9 cellular contexts compared by ENCODE assay signal in genomic region chr11:109423114-109423859, GRCh38. TPM values are rescaled to one million over a fixed set of nuclear protein-coding genes. Genes with fewer than 3 reads are reported as not detected.
DNase-seq lines count a peak whose midpoint lies in the region; ATAC-seq, FAIRE-seq and TF ChIP-seq lines count a peak whose summit lies in the region.
"Had no signal": no experiment of that assay in that cellular context is flagged by ENCODE, and none has a peak within 500 bp of the region (broad histone marks: within the 10 kb centered on the region; RNA-seq: fewer than 3 reads in every experiment).

No MANE protein-coding gene starts in this region.

- no peak overlapping the region; the same call in 1 of the 2 replicates for H2BK12ac ChIP-seq in H1 (ENCODE audit: low read depth, low read length)

- no peak overlapping the region for H2BK120ac ChIP-seq in H1 (replicated peaks; ENCODE audit: low read depth, low read length)

- 4% methylated on average over 39 of the region's 50 CpGs; no CpG with 5 or more reads in 1 of the 2 experiments for WGBS in H1 (ENCODE audit: extremely low coverage in 1 of 2, insufficient coverage in 1 of 2, insufficient read length in 1 of 2, insufficient replicate concordance in 2 of 2, low coverage in 1 of 2, low lambda C conversion rate in 2 of 2, missing lambda C conversion rate in 1 of 2), 2 experiments

- peaks cover 13% of the 10 kb centered on the region for H3K4me1 Mint-ChIP-seq in mesothelial cell of epicardium
- no peaks in the 10 kb centered on the region for H3K4me1 Mint-ChIP-seq in activated T-helper 17 cell treated with anti-CD3 and anti-CD28 coated beads, Interleukin-2, amount 50 U/mL, for 72 hours

- peaks cover 0 to 4% of the 10 kb centered on the region in 2 experiments for H4K20me1 ChIP-seq in H1 (replicated peaks in 1 of 2; ENCODE audit: control insufficient read depth in 1 of 2, insufficient read depth in 2 of 2, low read length in 2 of 2)

- peak overlapping the region; percentile 62 for H3K4me3 Mint-ChIP-seq in mesothelial cell of epicardium
- H3K4me3 Mint-ChIP-seq in activated T-helper 17 cell treated with anti-CD3 and anti-CD28 coated beads, Interleukin-2, amount 50 U/mL, for 72 hours: no peak overlapping the region

- CTCF ChIA-PET in H1 (lab: Charles Lee; ENCODE audit: partially characterized antibody): interaction anchor here (0.7 to 4.8 kb wide), 4 partner anchors 15 to 292 kb away, joined by 3 to 25 read pairs (median 4); no protein-coding TSS in a partner anchor
- CTCF ChIA-PET in RWPE1 (lab: Yijun Ruan, JAX): no interaction called here

- no peaks in the 10 kb centered on the region for H3K9me3 ChIP-seq in H1 (ENCODE audit: insufficient read depth in 2 of 2, low read depth in 1 of 2, low read length in 1 of 2)

- no peaks in the 10 kb centered on the region for H3K79me2 ChIP-seq in H1 (ENCODE audit: control insufficient read depth in 1 of 2, insufficient read depth in 2 of 2, low read length in 2 of 2)

- TF ChIP-seq POLR2A in NB4 (IDR thresholded peaks at IDR 0.05; ENCODE audit: extremely low read depth, insufficient read length) (no peak), H1 (IDR thresholded peaks at IDR 0.05; ENCODE audit: control extremely low read depth in 1 of 2, low read depth in 2 of 2, low read length in 2 of 2) (no peak)

- FAIRE-seq in H1 (lab: Jason Lieb, UNC): no peak

- no peaks in the 10 kb centered on the region for H3K36me3 Mint-ChIP-seq in mesothelial cell of epicardium
- H3K36me3 Mint-ChIP-seq in activated T-helper 17 cell treated with anti-CD3 and anti-CD28 coated beads, Interleukin-2, amount 50 U/mL, for 72 hours (ENCODE audit: low read depth): no peaks in the 10 kb centered on the region

- POLR2A ChIA-PET in H1 (lab: Charles Lee; ENCODE audit: partially characterized antibody) (no interaction called here), RWPE1 (lab: Yijun Ruan, JAX; ENCODE audit: low non-redundant PET) (no interaction called here)

- no peak overlapping the region; the same call in 1 of the 2 replicates for H2BK15ac ChIP-seq in H1 (ENCODE audit: low read length)

- peak overlapping the region; percentile 77; the same call in 1 of the 2 replicates for H2AFZ ChIP-seq in H1 (ENCODE audit: low read length)

- H3K9me3 Mint-ChIP-seq in mesothelial cell of epicardium: no peaks in the 10 kb centered on the region
- H3K9me3 Mint-ChIP-seq in activated T-helper 17 cell treated with anti-CD3 and anti-CD28 coated beads, Interleukin-2, amount 50 U/mL, for 72 hours: no peaks in the 10 kb centered on the region

- H3K23ac ChIP-seq in H1 (ENCODE audit: insufficient read length): no peak overlapping the region

- H3K18ac ChIP-seq in H1 (ENCODE audit: extremely low read depth, low read length): no peak overlapping the region

- H3K4ac ChIP-seq in H1 (replicated peaks; ENCODE audit: insufficient read length, low read depth, low read length): no peak overlapping the region

- H2BK20ac ChIP-seq in H1 (ENCODE audit: low read length): no peak overlapping the region

- H4K91ac ChIP-seq in H1 (replicated peaks; ENCODE audit: insufficient read length, low read length): no peak overlapping the region

- ATAC-seq in GM21423 (IDR thresholded peaks at IDR 0.05; ENCODE audit: unreplicated experiment) (no peak), HG03439 (IDR thresholded peaks at IDR 0.05; ENCODE audit: unreplicated experiment) (no peak)
- ATAC-seq in activated T-helper 17 cell treated with anti-CD3 and anti-CD28 coated beads, Interleukin-2, amount 50 U/mL, for 72 hours (replicated peaks): no peak
- ATAC-seq: activated CD4-positive, CD25-positive, alpha-beta regulatory T cell treated with anti-CD3 and anti-CD28 coated beads, Interleukin-2, amount 50 U/mL, for 24 hours had no signal

- H3K79me1 ChIP-seq in H1 (ENCODE audit: low read depth, low read length): no peaks in the 10 kb centered on the region

- H3K27me3 Mint-ChIP-seq in mesothelial cell of epicardium (ENCODE audit: low read depth): peaks cover 85% of the 10 kb centered on the region
- H3K27me3 Mint-ChIP-seq in activated T-helper 17 cell treated with anti-CD3 and anti-CD28 coated beads, Interleukin-2, amount 50 U/mL, for 72 hours: peaks cover 19% of the 10 kb centered on the region

- H3K56ac ChIP-seq in H1 (replicated peaks; ENCODE audit: insufficient read length, low read depth, low read length): no peak overlapping the region

- H3K4me1 ChIP-seq in H1 (replicated peaks in 1 of 4; ENCODE audit: control insufficient read depth in 3 of 4, insufficient read depth in 4 of 4, low read length in 3 of 4): peaks cover 0 to 11% (median 6%) of the 10 kb centered on the region in 4 experiments; a peak in 5 of 7 replicates

- H3K36me3 ChIP-seq in H1 (ENCODE audit: control insufficient read depth in 2 of 4, insufficient read depth in 4 of 4, low read length in 3 of 4): no peaks in the 10 kb centered on the region

- peaks cover 15 to 34% (median 30%) of the 10 kb centered on the region in 4 experiments for H3K27me3 ChIP-seq in H1 (replicated peaks in 1 of 4; ENCODE audit: control insufficient read depth in 3 of 4, extremely low read depth in 1 of 4, insufficient read depth in 3 of 4, low read length in 3 of 4)

- no peak overlapping the region for H3K27ac Mint-ChIP-seq in mesothelial cell of epicardium
- no peak overlapping the region for H3K27ac Mint-ChIP-seq in activated T-helper 17 cell treated with anti-CD3 and anti-CD28 coated beads, Interleukin-2, amount 50 U/mL, for 72 hours

- peak; percentile 16 for DNase-seq in Ammon's horn (ENCODE audit: low spot score)
- DNase-seq in NB4 (ENCODE audit: low read depth): peak; percentile 67
- peak; percentile 2 to 61 for DNase-seq in H1 (ENCODE audit: low read depth in 1 of 2, low spot score in 2 of 2)
- DNase-seq in mesothelial cell of epicardium (ENCODE audit: low spot score in 2 of 2, unreplicated experiment in 2 of 2): peak in 1 of 2 experiments; percentile 42
- no peak for DNase-seq in RWPE1 (ENCODE audit: low spot score)

- H3K23me2 ChIP-seq in H1 (ENCODE audit: low read depth, low read length): peaks cover 16% of the 10 kb centered on the region

- TF ChIP-seq EP300 in H1 (IDR thresholded peaks at IDR 0.05; ENCODE audit: borderline replicate concordance in 1 of 2, low read depth in 2 of 2, low read length in 2 of 2): no peak

- TF ChIP-seq RAD21 in H1 (IDR thresholded peaks at IDR 0.05 in 1 of 2, conservative IDR thresholded peaks at IDR 0.05 in 1 of 2; ENCODE audit: low read depth in 2 of 2, low read length in 2 of 2): peak; percentile 31 to 47; a peak in 3 of 4 replicates

- H4K5ac ChIP-seq in H1 (ENCODE audit: insufficient read length, low read depth, low read length): no peak overlapping the region

- peak overlapping the region; percentile 94 to 98 for H3K4me2 ChIP-seq in H1 (ENCODE audit: insufficient read depth in 1 of 2, low read depth in 2 of 2, low read length in 2 of 2)

- no peak overlapping the region for H2AK5ac ChIP-seq in H1 (ENCODE audit: low read depth, low read length)

- no peak overlapping the region for H2BK5ac ChIP-seq in H1 (ENCODE audit: low read depth, low read length)

- H3K27ac ChIP-seq in H1 (ENCODE audit: low read depth, low read length) (no peak overlapping the region), RWPE1 (no peak overlapping the region)

- no peak overlapping the region for H3K14ac ChIP-seq in H1 (ENCODE audit: insufficient read length)

- no peak overlapping the region for H3K9ac ChIP-seq in H1 (replicated peaks in 1 of 4; ENCODE audit: extremely low read depth in 1 of 4, low read depth in 3 of 4, low read length in 3 of 4)

- peak overlapping the region; percentile 23; the same call in 1 of the 2 replicates for H4K8ac ChIP-seq in H1 (ENCODE audit: extremely low read depth, insufficient read depth, low read length)

- no peak for TF ChIP-seq CTCF in NB4 (IDR thresholded peaks at IDR 0.05; ENCODE audit: low read depth, low read length)
- no peak for TF ChIP-seq CTCF in H1 (IDR thresholded peaks at IDR 0.05; ENCODE audit: control extremely low read depth in 1 of 3, insufficient read depth in 1 of 3, low read depth in 1 of 3, low read length in 3 of 3)
- no peak for TF ChIP-seq CTCF in mesothelial cell of epicardium (IDR thresholded peaks at IDR 0.05; ENCODE audit: unreplicated experiment)
- no peak for TF ChIP-seq CTCF in RWPE1 (conservative IDR thresholded peaks at IDR 0.05; ENCODE audit: low read depth)

- no peak overlapping the region for H3K4me3 ChIP-seq in NB4 (ENCODE audit: low read depth, low read length)
- peak overlapping the region; percentile 41 to 69 (median 56) for H3K4me3 ChIP-seq in H1 (ENCODE audit: extremely low read depth in 1 of 4, insufficient read depth in 2 of 4, low read depth in 3 of 4, low read length in 4 of 4)

TF ChIP-seq in H1, 55 proteins besides CTCF, POLR2A, EP300 and RAD21 (continues in another document):
- peak; percentile 42 for TF ChIP-seq ASH2L (IDR thresholded peaks at IDR 0.05; ENCODE audit: low read length)
- TF ChIP-seq PHF8 (conservative IDR thresholded peaks at IDR 0.05; ENCODE audit: low read depth, low read length): no peak
- TF ChIP-seq USF2 (IDR thresholded peaks at IDR 0.05; ENCODE audit: low read length): no peak
- TF ChIP-seq POU5F1 (IDR thresholded peaks at IDR 0.05; ENCODE audit: low read depth, low read length): no peak
- no peak for TF ChIP-seq TEAD4 (IDR thresholded peaks at IDR 0.05; ENCODE audit: low read depth, low read length)
- peak; percentile 54 for TF ChIP-seq KDM4A (IDR thresholded peaks at IDR 0.05; ENCODE audit: low read depth, low read length, severe bottlenecking)
- TF ChIP-seq CBX8 (IDR thresholded peaks at IDR 0.05; ENCODE audit: borderline replicate concordance, low read depth, low read length): no peak
- TF ChIP-seq EZH2 (IDR thresholded peaks at IDR 0.05; ENCODE audit: low read depth, low read length, severe bottlenecking): peak; percentile 88

RNA-seq across cellular contexts. Expression of gene C11orf87, which starts 1.3 kb away (rescaled TPM):
- 0.22 and 0.29 TPM in 2 replicates for total RNA-seq in H1 (2021; fragmentation: NEBNext Ultra II Directional; extraction: Animal tissue kit (Norgen Biotek cat#: 25700))
- 0.22 and 0.32 TPM in 2 replicates for polyA plus RNA-seq in H1 (2011; rRNA removed)
- 0.13 TPM for polyA plus RNA-seq in H1 (2011; cell fraction: cytosol; rRNA removed)
- 0.33 TPM for polyA plus RNA-seq in H1 (2011; cell fraction: nucleus; rRNA removed)
- polyA plus RNA-seq in H1 (2012, experiment 1 of 2): 0.14 to 0.35 TPM (median 0.17 TPM) in 4 replicates
- 0.07 TPM for polyA plus RNA-seq in H1 (2012, experiment 2 of 2)
- 0.45 TPM for polyA plus RNA-seq in H1 (2013, experiment 1 of 2)
- polyA plus RNA-seq in H1 (2013, experiment 2 of 2): 0.44 TPM
- polyA minus RNA-seq in H1 (2011; rRNA and poly(A)+ RNA removed): 0.32 and 0.37 TPM in 2 replicates
- polyA minus RNA-seq in H1 (2011; cell fraction: cytosol; rRNA and poly(A)+ RNA removed): not detected
- 0.60 TPM for polyA minus RNA-seq in H1 (2011; cell fraction: nucleus; rRNA and poly(A)+ RNA removed)
- 0.80 to 0.88 TPM (median 0.86 TPM) in 3 replicates for total RNA-seq in mesothelial cell of epicardium
- not detected for total RNA-seq in activated T-helper 17 cell treated with anti-CD3 and anti-CD28 coated beads, Interleukin-2, amount 50 U/mL, for 72 hours
